8 cellular contexts compared by ENCODE assay signal in the genomic region with DNA sequence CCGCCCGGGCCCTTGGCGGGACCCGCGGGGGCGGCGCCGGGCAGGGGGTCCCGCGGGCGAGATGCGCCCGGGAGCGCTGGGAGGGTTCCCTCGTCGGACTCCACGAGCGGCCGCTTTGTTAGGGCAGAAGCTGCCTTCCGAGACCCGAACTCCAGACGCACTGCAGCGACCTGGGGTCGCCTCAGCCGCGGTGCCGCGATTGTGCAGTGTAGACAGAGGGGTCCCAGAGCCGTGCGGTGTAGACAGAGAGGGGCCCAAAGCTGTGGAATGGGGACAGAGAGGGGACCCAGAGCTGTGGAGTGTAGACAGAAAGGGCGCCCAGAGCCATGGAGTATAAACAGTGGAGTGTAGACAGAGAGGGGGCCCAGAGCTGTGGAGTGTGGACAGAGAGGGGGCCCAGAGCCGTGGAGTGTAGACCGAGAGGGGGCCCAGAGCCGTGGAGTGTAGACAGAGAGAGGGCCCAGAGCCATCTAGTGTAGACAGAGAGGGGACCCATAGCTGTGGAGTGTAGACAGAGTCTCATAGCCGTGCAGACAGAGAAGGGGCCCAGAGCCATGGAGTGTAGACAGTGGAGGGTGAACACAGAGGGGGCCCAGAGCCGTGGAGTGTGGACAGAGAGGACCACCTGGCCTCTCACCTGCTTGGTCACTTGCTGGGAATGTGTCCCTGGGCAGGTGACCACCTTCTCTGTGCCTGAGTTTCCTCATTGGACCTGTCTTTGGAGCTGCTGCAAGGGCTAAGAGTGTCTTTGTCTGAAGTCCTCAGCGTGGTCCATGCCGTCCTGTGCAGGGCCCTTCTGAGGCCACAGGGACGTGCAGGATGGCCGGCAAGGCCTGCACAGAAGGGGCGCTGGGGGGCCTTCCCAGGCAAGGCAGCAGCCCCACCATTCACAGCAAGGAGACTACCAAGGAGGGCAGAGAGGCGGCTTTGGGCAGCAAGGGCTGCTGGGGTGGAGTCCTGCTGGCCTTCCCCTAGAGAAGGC. TPM values are rescaled to one million over a fixed set of nuclear protein-coding genes. Genes with fewer than 3 reads are reported as not detected.
DNase-seq lines count a peak whose midpoint lies in the region; ATAC-seq, FAIRE-seq and TF ChIP-seq lines count a peak whose summit lies in the region.

No MANE protein-coding gene starts in this region.

- no peaks in the 10 kb centered on the region for H3K9me3 Mint-ChIP-seq in activated naive CD4-positive, alpha-beta T cell treated with anti-CD3 and anti-CD28 coated beads, Interleukin-2, amount 10 ng/mL, durations not matched to agents 7 days and 5 days
- peaks cover 4% of the 10 kb centered on the region for H3K9me3 Mint-ChIP-seq in astrocyte (ENCODE audit: unreplicated experiment)

- peak overlapping the region; percentile 66 for H2AFZ ChIP-seq in astrocyte (ENCODE audit: low read depth, low read length)

- no peak for FAIRE-seq in astrocyte (lab: Jason Lieb, UNC)

- H3K9me3 ChIP-seq in astrocyte (ENCODE audit: insufficient read depth, low read depth, low read length) (peaks cover 4% of the 10 kb centered on the region), suprapubic skin (peaks cover 7% of the 10 kb centered on the region)

- H3K27me3 ChIP-seq in astrocyte (ENCODE audit: insufficient read depth, low read length) (no peaks in the 10 kb centered on the region), suprapubic skin (no peaks in the 10 kb centered on the region)

- H3K9ac ChIP-seq in astrocyte (ENCODE audit: low read length), result peak overlapping the region; percentile 95

- peak overlapping the region; percentile 31 for H3K27ac Mint-ChIP-seq in activated naive CD4-positive, alpha-beta T cell treated with anti-CD3 and anti-CD28 coated beads, Interleukin-2, amount 10 ng/mL, durations not matched to agents 7 days and 5 days
- H3K27ac Mint-ChIP-seq in astrocyte (ENCODE audit: unreplicated experiment), result peak overlapping the region; percentile 58

- 31% methylated on average over 21 of the region's 42 CpGs for WGBS in suprapubic skin

- peaks cover 6% of the 10 kb centered on the region for H3K36me3 Mint-ChIP-seq in activated naive CD4-positive, alpha-beta T cell treated with anti-CD3 and anti-CD28 coated beads, Interleukin-2, amount 10 ng/mL, durations not matched to agents 7 days and 5 days
- H3K36me3 Mint-ChIP-seq in astrocyte (ENCODE audit: low read depth, unreplicated experiment), result peaks cover 3% of the 10 kb centered on the region

- H3K4me2 ChIP-seq in astrocyte (ENCODE audit: low read length), result peak overlapping the region; percentile 99

- TF ChIP-seq CTCF in astrocyte (IDR thresholded peaks at IDR 0.05; ENCODE audit: insufficient read depth, low read depth, low read length), result no peak
- TF ChIP-seq CTCF in suprapubic skin (IDR thresholded peaks at IDR 0.05), result no peak

- H3K27ac ChIP-seq in astrocyte (ENCODE audit: low read depth, low read length) (peak overlapping the region; percentile 66), suprapubic skin (peak overlapping the region; percentile 80)

- CTCF ChIA-PET in activated naive CD4-positive, alpha-beta T cell treated with anti-CD3 and anti-CD28 coated beads, Interleukin-2, amount 10 ng/mL, durations not matched to agents 7 days and 5 days (lab: Charles Lee), result interaction anchor here (0.7 kb wide), 1 partner anchor 9 kb away, joined by 3 read pairs; no protein-coding TSS in a partner anchor

- no peak for TF ChIP-seq EP300 in suprapubic skin (IDR thresholded peaks at IDR 0.05)

- H3K36me3 ChIP-seq in astrocyte (ENCODE audit: insufficient read depth, low read length) (no peaks in the 10 kb centered on the region), suprapubic skin (no peaks in the 10 kb centered on the region)

- H4K20me1 ChIP-seq in astrocyte (ENCODE audit: insufficient read depth, low read length), result peaks cover 41% of the 10 kb centered on the region

- no peak for TF ChIP-seq POLR2A in suprapubic skin (IDR thresholded peaks at IDR 0.05)

- peak overlapping the region; percentile 78 for H3K4me3 Mint-ChIP-seq in activated naive CD4-positive, alpha-beta T cell treated with anti-CD3 and anti-CD28 coated beads, Interleukin-2, amount 10 ng/mL, durations not matched to agents 7 days and 5 days
- peak overlapping the region; percentile 90 for H3K4me3 Mint-ChIP-seq in astrocyte (ENCODE audit: unreplicated experiment)

- no peak for ATAC-seq in GM19324 (IDR thresholded peaks at IDR 0.05; ENCODE audit: low FRiP score, unreplicated experiment)

- H3K27me3 Mint-ChIP-seq in activated naive CD4-positive, alpha-beta T cell treated with anti-CD3 and anti-CD28 coated beads, Interleukin-2, amount 10 ng/mL, durations not matched to agents 7 days and 5 days, result peaks cover 87% of the 10 kb centered on the region
- H3K27me3 Mint-ChIP-seq in astrocyte (ENCODE audit: low read depth, unreplicated experiment), result peaks cover 8% of the 10 kb centered on the region

- no peak for DNase-seq in activated naive CD4-positive, alpha-beta T cell treated with anti-CD3 and anti-CD28 coated beads, Interleukin-2, amount 10 ng/mL, durations not matched to agents 7 days and 5 days
- DNase-seq in activated naive CD4-positive, alpha-beta T cell (lab: John Stamatoyannopoulos, UW), result no peak
- DNase-seq in astrocyte (ENCODE audit: low read depth), result no peak
- DNase-seq in left kidney (ENCODE audit: low read depth, low spot score), result peak; percentile 59
- DNase-seq in suprapubic skin (ENCODE audit: low spot score in 2 of 2), result peak in 1 of 2 donors; percentile 73
- DNase-seq in pons (ENCODE audit: low spot score), result no peak
- DNase-seq in NCI-H446 treated with DMSO at 0.1 percent for 48 hours (lab: John Stamatoyannopoulos, UW), result no peak

- H3K4me3 ChIP-seq in astrocyte (ENCODE audit: insufficient read depth, low read depth, low read length), result peak overlapping the region; percentile 84
- H3K4me3 ChIP-seq in suprapubic skin, result peak overlapping the region; percentile 95

- peaks cover 19% of the 10 kb centered on the region for H3K4me1 Mint-ChIP-seq in activated naive CD4-positive, alpha-beta T cell treated with anti-CD3 and anti-CD28 coated beads, Interleukin-2, amount 10 ng/mL, durations not matched to agents 7 days and 5 days
- H3K4me1 Mint-ChIP-seq in astrocyte (ENCODE audit: low read depth, unreplicated experiment), result peaks cover 5% of the 10 kb centered on the region

- H3K4me1 ChIP-seq in astrocyte (ENCODE audit: insufficient read depth, low read length) (peaks cover 16% of the 10 kb centered on the region), suprapubic skin (peaks cover 28% of the 10 kb centered on the region)

- H3K79me2 ChIP-seq in astrocyte (ENCODE audit: insufficient read depth, low read length), result peaks cover 52% of the 10 kb centered on the region

RNA-seq across cellular contexts. Expression of a gene that starts 0.9 kb away (rescaled TPM):
- total RNA-seq in astrocyte, result 18.0 and 21.9 TPM in 2 replicates
- total RNA-seq in suprapubic skin, result 100 to 1,000 TPM in 2 of 4 donors, 10 to 100 TPM in 2; 65.8 to 246 (median 118) TPM

RNA-seq across cellular contexts. Expression of a gene that starts 44.7 kb away (rescaled TPM):
- total RNA-seq in astrocyte, result 1.4 and 1.6 TPM in 2 replicates
- total RNA-seq in suprapubic skin, result under 1 TPM in 2 of 4 donors, not detected in 2; 0.36 to 0.72 TPM
